In the genomic region with DNA sequence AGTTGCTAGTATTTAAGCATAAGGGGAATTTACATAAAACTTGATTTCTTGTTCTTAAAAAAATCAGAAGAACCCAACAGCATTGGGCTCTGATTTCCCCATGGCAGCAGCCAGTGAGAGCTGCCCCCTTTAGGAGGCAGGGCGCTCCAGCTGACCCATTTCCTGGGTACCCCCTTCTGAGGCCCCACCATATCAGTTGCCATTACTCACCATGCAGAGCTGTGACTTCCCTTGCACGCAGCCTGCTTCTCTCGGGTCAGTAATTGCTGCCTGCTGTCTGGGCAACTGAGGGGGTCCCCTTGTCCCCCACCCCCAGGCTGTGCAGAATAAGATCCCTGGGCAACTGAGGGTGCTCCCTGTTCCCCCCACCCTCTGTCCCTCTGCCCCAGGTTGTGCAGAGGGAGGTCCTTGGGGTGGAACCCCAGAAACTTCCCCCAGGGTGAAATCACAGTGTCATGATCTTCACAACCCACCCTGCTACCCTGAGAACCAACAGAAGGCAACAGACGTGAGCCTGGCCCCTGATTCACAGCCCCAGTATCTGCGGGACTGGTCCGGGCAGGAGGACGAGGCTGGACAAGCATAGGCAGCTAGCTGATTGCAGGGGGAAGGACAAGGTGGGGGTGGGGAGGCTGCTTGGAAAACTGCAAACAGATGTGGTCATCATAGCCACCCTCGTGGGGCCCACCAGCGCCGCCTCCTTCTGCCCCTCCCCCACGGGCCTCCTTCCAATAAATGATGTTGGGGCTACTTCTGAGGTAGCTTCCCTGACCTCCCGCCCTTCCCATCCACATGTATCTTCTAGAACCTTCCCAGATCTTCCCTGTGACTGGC, we compare ENCODE assay signal across 1 cellular context.
A peak's percentile ranks its signal among the peaks of the same experiment; 100 is the strongest.
TF ChIP-seq lines count a peak whose summit lies in the region.

No MANE protein-coding gene starts in this region.

TF ChIP-seq in IMR-90, 13 proteins besides CTCF, POLR2A, EP300 and RAD21:
- TF ChIP-seq, protein P1, sequence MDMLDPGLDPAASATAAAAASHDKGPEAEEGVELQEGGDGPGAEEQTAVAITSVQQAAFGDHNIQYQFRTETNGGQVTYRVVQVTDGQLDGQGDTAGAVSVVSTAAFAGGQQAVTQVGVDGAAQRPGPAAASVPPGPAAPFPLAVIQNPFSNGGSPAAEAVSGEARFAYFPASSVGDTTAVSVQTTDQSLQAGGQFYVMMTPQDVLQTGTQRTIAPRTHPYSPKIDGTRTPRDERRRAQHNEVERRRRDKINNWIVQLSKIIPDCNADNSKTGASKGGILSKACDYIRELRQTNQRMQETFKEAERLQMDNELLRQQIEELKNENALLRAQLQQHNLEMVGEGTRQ (IDR thresholded peaks at IDR 0.05; ENCODE audit: low read depth, low read length) = no peak
- 0 out of 2 replicates have a peak, but pooled peaks have one; percentile 25 for TF ChIP-seq FOS (IDR thresholded peaks at IDR 0.05; ENCODE audit: low read depth, low read length)
